1 cellular context compared by ENCODE assay signal in the genomic region with DNA sequence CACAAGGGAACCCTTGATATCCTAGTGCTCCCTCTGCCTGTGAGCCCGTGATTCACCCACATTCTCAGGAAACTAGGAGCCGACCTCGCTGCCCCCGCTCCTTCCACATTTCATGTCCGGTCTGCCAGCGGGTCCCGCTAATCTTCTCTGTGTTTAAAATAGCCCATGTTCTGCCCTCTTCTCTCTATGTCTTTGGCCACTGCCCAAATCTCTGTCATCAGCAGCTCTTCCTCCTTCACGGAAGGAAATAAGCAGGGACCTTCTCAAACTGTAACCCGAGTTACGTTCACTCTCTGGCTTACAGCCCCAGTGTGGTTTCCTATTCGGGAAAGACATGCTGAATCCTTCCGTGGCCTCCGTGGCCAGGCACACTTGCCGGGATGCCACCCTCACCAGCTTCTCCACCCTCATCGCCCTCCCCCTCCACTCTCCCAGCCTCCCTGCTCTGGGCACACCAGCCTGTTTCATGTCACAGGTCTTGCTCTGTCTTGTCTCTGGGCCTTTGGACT.
TF ChIP-seq lines count a peak whose summit lies in the region.

No MANE protein-coding gene starts in this region.

TF ChIP-seq in H1, 55 proteins besides CTCF, POLR2A, EP300 and RAD21:
- TF ChIP-seq, protein P1, sequence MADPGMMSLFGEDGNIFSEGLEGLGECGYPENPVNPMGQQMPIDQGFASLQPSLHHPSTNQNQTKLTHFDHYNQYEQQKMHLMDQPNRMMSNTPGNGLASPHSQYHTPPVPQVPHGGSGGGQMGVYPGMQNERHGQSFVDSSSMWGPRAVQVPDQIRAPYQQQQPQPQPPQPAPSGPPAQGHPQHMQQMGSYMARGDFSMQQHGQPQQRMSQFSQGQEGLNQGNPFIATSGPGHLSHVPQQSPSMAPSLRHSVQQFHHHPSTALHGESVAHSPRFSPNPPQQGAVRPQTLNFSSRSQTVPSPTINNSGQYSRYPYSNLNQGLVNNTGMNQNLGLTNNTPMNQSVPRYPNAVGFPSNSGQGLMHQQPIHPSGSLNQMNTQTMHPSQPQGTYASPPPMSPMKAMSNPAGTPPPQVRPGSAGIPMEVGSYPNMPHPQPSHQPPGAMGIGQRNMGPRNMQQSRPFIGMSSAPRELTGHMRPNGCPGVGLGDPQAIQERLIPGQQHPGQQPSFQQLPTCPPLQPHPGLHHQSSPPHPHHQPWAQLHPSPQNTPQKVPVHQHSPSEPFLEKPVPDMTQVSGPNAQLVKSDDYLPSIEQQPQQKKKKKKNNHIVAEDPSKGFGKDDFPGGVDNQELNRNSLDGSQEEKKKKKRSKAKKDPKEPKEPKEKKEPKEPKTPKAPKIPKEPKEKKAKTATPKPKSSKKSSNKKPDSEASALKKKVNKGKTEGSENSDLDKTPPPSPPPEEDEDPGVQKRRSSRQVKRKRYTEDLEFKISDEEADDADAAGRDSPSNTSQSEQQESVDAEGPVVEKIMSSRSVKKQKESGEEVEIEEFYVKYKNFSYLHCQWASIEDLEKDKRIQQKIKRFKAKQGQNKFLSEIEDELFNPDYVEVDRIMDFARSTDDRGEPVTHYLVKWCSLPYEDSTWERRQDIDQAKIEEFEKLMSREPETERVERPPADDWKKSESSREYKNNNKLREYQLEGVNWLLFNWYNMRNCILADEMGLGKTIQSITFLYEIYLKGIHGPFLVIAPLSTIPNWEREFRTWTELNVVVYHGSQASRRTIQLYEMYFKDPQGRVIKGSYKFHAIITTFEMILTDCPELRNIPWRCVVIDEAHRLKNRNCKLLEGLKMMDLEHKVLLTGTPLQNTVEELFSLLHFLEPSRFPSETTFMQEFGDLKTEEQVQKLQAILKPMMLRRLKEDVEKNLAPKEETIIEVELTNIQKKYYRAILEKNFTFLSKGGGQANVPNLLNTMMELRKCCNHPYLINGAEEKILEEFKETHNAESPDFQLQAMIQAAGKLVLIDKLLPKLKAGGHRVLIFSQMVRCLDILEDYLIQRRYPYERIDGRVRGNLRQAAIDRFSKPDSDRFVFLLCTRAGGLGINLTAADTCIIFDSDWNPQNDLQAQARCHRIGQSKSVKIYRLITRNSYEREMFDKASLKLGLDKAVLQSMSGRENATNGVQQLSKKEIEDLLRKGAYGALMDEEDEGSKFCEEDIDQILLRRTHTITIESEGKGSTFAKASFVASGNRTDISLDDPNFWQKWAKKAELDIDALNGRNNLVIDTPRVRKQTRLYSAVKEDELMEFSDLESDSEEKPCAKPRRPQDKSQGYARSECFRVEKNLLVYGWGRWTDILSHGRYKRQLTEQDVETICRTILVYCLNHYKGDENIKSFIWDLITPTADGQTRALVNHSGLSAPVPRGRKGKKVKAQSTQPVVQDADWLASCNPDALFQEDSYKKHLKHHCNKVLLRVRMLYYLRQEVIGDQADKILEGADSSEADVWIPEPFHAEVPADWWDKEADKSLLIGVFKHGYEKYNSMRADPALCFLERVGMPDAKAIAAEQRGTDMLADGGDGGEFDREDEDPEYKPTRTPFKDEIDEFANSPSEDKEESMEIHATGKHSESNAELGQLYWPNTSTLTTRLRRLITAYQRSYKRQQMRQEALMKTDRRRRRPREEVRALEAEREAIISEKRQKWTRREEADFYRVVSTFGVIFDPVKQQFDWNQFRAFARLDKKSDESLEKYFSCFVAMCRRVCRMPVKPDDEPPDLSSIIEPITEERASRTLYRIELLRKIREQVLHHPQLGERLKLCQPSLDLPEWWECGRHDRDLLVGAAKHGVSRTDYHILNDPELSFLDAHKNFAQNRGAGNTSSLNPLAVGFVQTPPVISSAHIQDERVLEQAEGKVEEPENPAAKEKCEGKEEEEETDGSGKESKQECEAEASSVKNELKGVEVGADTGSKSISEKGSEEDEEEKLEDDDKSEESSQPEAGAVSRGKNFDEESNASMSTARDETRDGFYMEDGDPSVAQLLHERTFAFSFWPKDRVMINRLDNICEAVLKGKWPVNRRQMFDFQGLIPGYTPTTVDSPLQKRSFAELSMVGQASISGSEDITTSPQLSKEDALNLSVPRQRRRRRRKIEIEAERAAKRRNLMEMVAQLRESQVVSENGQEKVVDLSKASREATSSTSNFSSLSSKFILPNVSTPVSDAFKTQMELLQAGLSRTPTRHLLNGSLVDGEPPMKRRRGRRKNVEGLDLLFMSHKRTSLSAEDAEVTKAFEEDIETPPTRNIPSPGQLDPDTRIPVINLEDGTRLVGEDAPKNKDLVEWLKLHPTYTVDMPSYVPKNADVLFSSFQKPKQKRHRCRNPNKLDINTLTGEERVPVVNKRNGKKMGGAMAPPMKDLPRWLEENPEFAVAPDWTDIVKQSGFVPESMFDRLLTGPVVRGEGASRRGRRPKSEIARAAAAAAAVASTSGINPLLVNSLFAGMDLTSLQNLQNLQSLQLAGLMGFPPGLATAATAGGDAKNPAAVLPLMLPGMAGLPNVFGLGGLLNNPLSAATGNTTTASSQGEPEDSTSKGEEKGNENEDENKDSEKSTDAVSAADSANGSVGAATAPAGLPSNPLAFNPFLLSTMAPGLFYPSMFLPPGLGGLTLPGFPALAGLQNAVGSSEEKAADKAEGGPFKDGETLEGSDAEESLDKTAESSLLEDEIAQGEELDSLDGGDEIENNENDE (IDR thresholded peaks at IDR 0.05; ENCODE audit: insufficient replicate concordance, low read length) = no peak
- no peak for TF ChIP-seq SP4 (IDR thresholded peaks at IDR 0.05; ENCODE audit: low read length)
- TF ChIP-seq EGR1 (IDR thresholded peaks at IDR 0.05; ENCODE audit: borderline replicate concordance, low read depth, low read length) = no peak
- TF ChIP-seq, protein P2, sequence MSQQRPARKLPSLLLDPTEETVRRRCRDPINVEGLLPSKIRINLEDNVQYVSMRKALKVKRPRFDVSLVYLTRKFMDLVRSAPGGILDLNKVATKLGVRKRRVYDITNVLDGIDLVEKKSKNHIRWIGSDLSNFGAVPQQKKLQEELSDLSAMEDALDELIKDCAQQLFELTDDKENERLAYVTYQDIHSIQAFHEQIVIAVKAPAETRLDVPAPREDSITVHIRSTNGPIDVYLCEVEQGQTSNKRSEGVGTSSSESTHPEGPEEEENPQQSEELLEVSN (IDR thresholded peaks at IDR 0.05) = no peak
- TF ChIP-seq SUZ12 (IDR thresholded peaks at IDR 0.05; ENCODE audit: low read length) = no peak
